ENCODE assay signal across 11 cellular contexts in genomic region chr9:108688051-108688450, GRCh38.
DNase-seq lines count a peak whose midpoint lies in the region.
"Had no signal": no experiment of that assay in that cellular context is flagged by ENCODE, and none has a peak within 500 bp of the region (broad histone marks: within the 10 kb centered on the region; RNA-seq: fewer than 3 reads in every experiment).

No MANE protein-coding gene starts in this region.

- H3K79me2 ChIP-seq in GM23248 (ENCODE audit: insufficient read depth): no peaks in the 10 kb centered on the region
- no peaks in the 10 kb centered on the region for H3K79me2 ChIP-seq in trophoblast cell (ENCODE audit: control insufficient read depth, insufficient read depth, low read length, poor library complexity)

- peak overlapping the region; percentile 46 for H3K27ac ChIP-seq in GM23248
- H3K27ac ChIP-seq in mesenchymal stem cell (ENCODE audit: low read length, poor library complexity, severe bottlenecking): no peak overlapping the region
- H3K27ac ChIP-seq in trophoblast cell (ENCODE audit: low read depth, low read length): no peak overlapping the region

- H3K23ac ChIP-seq in mesenchymal stem cell (ENCODE audit: low read length in 2 of 2) (no peak overlapping the region), trophoblast cell (ENCODE audit: low read length) (no peak overlapping the region)

- H3K9ac ChIP-seq in GM23248 (no peak overlapping the region), mesenchymal stem cell (ENCODE audit: low read length) (peak overlapping the region; percentile 82), trophoblast cell (ENCODE audit: low read length) (no peak overlapping the region)

- H3K9me2 ChIP-seq in GM23248 (ENCODE audit: insufficient read depth): no peaks in the 10 kb centered on the region

- no peak for DNase-seq in GM23248
- DNase-seq in ecto neural progenitor cell (ENCODE audit: low spot score): peak; percentile 8
- DNase-seq in mesenchymal stem cell: no peak
- peak; percentile 40 to 64 for DNase-seq in trophoblast cell
- DNase-seq in OCI-M2 (lab: John Stamatoyannopoulos, UW; ENCODE audit: unreplicated experiment): no peak
- no peak for DNase-seq in HPDE6-E6E7 (ENCODE audit: extremely low spot score)
- DNase-seq in SIG-M5 treated with dmso at 0.1 percent for 504 hours (lab: John Stamatoyannopoulos, UW; ENCODE audit: unreplicated experiment): no peak
- no peak for DNase-seq in globus pallidus (ENCODE audit: low spot score)
- DNase-seq: C1 segment of cervical spinal cord; CD4-positive, alpha-beta T cell; DMS79 had no signal

- H3K9me3 ChIP-seq in GM23248 (ENCODE audit: low read depth) (no peaks in the 10 kb centered on the region), mesenchymal stem cell (ENCODE audit: control insufficient read depth, low read length) (peaks cover 33% of the 10 kb centered on the region), trophoblast cell (ENCODE audit: insufficient read depth, low read depth, low read length) (no peaks in the 10 kb centered on the region)

- H3K14ac ChIP-seq in mesenchymal stem cell (ENCODE audit: low read length in 2 of 2) (no peak overlapping the region), trophoblast cell (ENCODE audit: low read length) (no peak overlapping the region)

- H3K4me3 ChIP-seq in GM23248: no peak overlapping the region
- H3K4me3 ChIP-seq in mesenchymal stem cell (ENCODE audit: insufficient read depth in 1 of 2, low read depth in 1 of 2, low read length in 2 of 2): peak overlapping the region in 1 of 2 experiments; percentile 1
- no peak overlapping the region for H3K4me3 ChIP-seq in trophoblast cell (ENCODE audit: low read depth, low read length)

- no peak overlapping the region for H2BK12ac ChIP-seq in mesenchymal stem cell (ENCODE audit: low read length in 2 of 2)
- H2BK12ac ChIP-seq in trophoblast cell (ENCODE audit: low read length): no peak overlapping the region

- no peak overlapping the region for H2BK5ac ChIP-seq in mesenchymal stem cell (ENCODE audit: low read depth, low read length, poor library complexity, severe bottlenecking)
- H2BK5ac ChIP-seq in trophoblast cell (ENCODE audit: low read depth, low read length, poor library complexity): no peak overlapping the region

- H3K4me1 ChIP-seq in GM23248 (ENCODE audit: insufficient read depth) (0 out of 2 replicates have a peak, but pooled peaks cover 3% of the 10 kb centered on the region), mesenchymal stem cell (ENCODE audit: control insufficient read depth, insufficient read depth, low read depth, low read length) (peaks cover 1% of the 10 kb centered on the region), trophoblast cell (ENCODE audit: control insufficient read depth in 1 of 2, insufficient read depth in 2 of 2, low read length in 2 of 2) (no peaks in the 10 kb centered on the region)

- H4K91ac ChIP-seq in mesenchymal stem cell (ENCODE audit: low read length) (no peak overlapping the region), trophoblast cell (ENCODE audit: low read depth, low read length) (no peak overlapping the region)

- H4K8ac ChIP-seq in mesenchymal stem cell (ENCODE audit: low read length) (no peak overlapping the region), trophoblast cell (ENCODE audit: low read depth, low read length) (no peak overlapping the region)

- H2BK15ac ChIP-seq in mesenchymal stem cell (ENCODE audit: low read depth, poor library complexity, severe bottlenecking): no peak overlapping the region

- H2BK120ac ChIP-seq in mesenchymal stem cell (ENCODE audit: low read depth, low read length) (no peak overlapping the region), trophoblast cell (ENCODE audit: insufficient read depth, low read length, poor library complexity) (no peak overlapping the region)

- no peak overlapping the region for H3K4me2 ChIP-seq in GM23248 (ENCODE audit: unreplicated experiment)
- no peak overlapping the region for H3K4me2 ChIP-seq in mesenchymal stem cell (ENCODE audit: low read length, poor library complexity, severe bottlenecking)
- no peak overlapping the region for H3K4me2 ChIP-seq in trophoblast cell (ENCODE audit: low read length)

- H3K36me3 ChIP-seq in GM23248 (ENCODE audit: low read depth) (no peaks in the 10 kb centered on the region), mesenchymal stem cell (ENCODE audit: control insufficient read depth in 1 of 2, insufficient read depth in 2 of 2, low read depth in 1 of 2, low read length in 2 of 2) (no peaks in the 10 kb centered on the region), trophoblast cell (ENCODE audit: control insufficient read depth in 1 of 2, insufficient read depth in 2 of 2, low read length in 2 of 2) (no peaks in the 10 kb centered on the region)

- no peaks in the 10 kb centered on the region for H3K27me3 ChIP-seq in GM23248 (replicated peaks; ENCODE audit: insufficient read depth)
- no peaks in the 10 kb centered on the region for H3K27me3 ChIP-seq in mesenchymal stem cell (ENCODE audit: control insufficient read depth in 1 of 2, insufficient read depth in 1 of 2, low read length in 2 of 2)
- no peaks in the 10 kb centered on the region for H3K27me3 ChIP-seq in trophoblast cell (ENCODE audit: insufficient read depth, low read length)

- peaks cover 16% of the 10 kb centered on the region for H3F3A ChIP-seq in GM23248 (ENCODE audit: insufficient read depth)

- H2AFZ ChIP-seq in GM23248 (no peak overlapping the region), mesenchymal stem cell (ENCODE audit: low read depth, low read length) (no peak overlapping the region), trophoblast cell (ENCODE audit: insufficient read depth, low read length, poor library complexity) (no peak overlapping the region)

- no peak overlapping the region for H3K18ac ChIP-seq in mesenchymal stem cell (ENCODE audit: low read depth in 1 of 2, low read length in 2 of 2)
- H3K18ac ChIP-seq in trophoblast cell (ENCODE audit: low read length): no peak overlapping the region

- H3K79me1 ChIP-seq in mesenchymal stem cell (replicated peaks; ENCODE audit: low read length, poor library complexity, severe bottlenecking): no peaks in the 10 kb centered on the region
- no peaks in the 10 kb centered on the region for H3K79me1 ChIP-seq in trophoblast cell (ENCODE audit: low read length)

- H4K12ac ChIP-seq in trophoblast cell (ENCODE audit: low read depth, low read length): no peak overlapping the region

- in situ Hi-C loops in GM23248 (cut with MboI): no loop called here

- H4K20me1 ChIP-seq in GM23248 (ENCODE audit: insufficient read depth): no peaks in the 10 kb centered on the region

- H2AK5ac ChIP-seq in mesenchymal stem cell (ENCODE audit: low read length, severe bottlenecking) (no peak overlapping the region), trophoblast cell (ENCODE audit: low read length) (no peak overlapping the region)

- 50 to 56% methylated on average over 3 of the region's 3 CpGs for WGBS in GM23248 (ENCODE audit: low coverage in 1 of 2, low lambda C conversion rate in 2 of 2, missing lambda C conversion rate in 2 of 2), 2 experiments
- WGBS in mesenchymal stem cell: 65% methylated on average over 3 of the region's 3 CpGs
- WGBS in trophoblast cell (ENCODE audit: extremely low coverage, insufficient coverage, insufficient read length): no CpG with 5 or more reads among the region's 3 CpGs

- H3K4ac ChIP-seq in mesenchymal stem cell (ENCODE audit: low read depth in 1 of 2, low read length in 2 of 2) (no peak overlapping the region), trophoblast cell (ENCODE audit: low read depth, low read length) (no peak overlapping the region)

Comparison
In these comparisons a context has a peak if more than half of its experiments do, and no peak if none do; other contexts are left out.
1. DNase-seq: peak in ecto neural progenitor cell (single experiment) and trophoblast cell (2 of 2); none in GM23248 (single experiment), mesenchymal stem cell (single experiment), OCI-M2 (single experiment), HPDE6-E6E7 (single experiment), SIG-M5 treated with dmso at 0.1 percent for 504 hours (single experiment) and globus pallidus (single experiment).